In genomic region chr21:17793271-17793670, GRCh38 we compare ENCODE assay signal across 8 cellular contexts. TPM values are rescaled to one million over a fixed set of nuclear protein-coding genes. Genes with fewer than 3 reads are reported as not detected.
A peak's percentile ranks its signal among the peaks of the same experiment; 100 is the strongest.
DNase-seq lines count a peak whose midpoint lies in the region; ATAC-seq, FAIRE-seq and TF ChIP-seq lines count a peak whose summit lies in the region.

No MANE protein-coding gene starts in this region.

- no peak for TF ChIP-seq CTCF in sigmoid colon (IDR thresholded peaks at IDR 0.05)

- ATAC-seq in GM19035 (IDR thresholded peaks at IDR 0.05; ENCODE audit: unreplicated experiment): peak; percentile 28
- ATAC-seq in HG02884 (IDR thresholded peaks at IDR 0.05; ENCODE audit: unreplicated experiment): peak; percentile 1
- no peak for ATAC-seq in HG03097 (IDR thresholded peaks at IDR 0.05; ENCODE audit: low FRiP score, unreplicated experiment)

- no peaks in the 10 kb centered on the region for H3K9me3 ChIP-seq in sigmoid colon

- 74% methylated on average over 8 of the region's 8 CpGs for WGBS in sigmoid colon, 2 donors

- no peak for FAIRE-seq in HTR-8/SVneo (lab: Jason Lieb, UNC)

- no peak for TF ChIP-seq EP300 in sigmoid colon (IDR thresholded peaks at IDR 0.05)

- H3K27ac ChIP-seq in sigmoid colon (peak overlapping the region; percentile 31 to 67 (median 56)), substantia nigra (ENCODE audit: low read depth, low read length, poor library complexity, severe bottlenecking) (no peak overlapping the region)

- H3K4me3 ChIP-seq in sigmoid colon: peak overlapping the region in 3 of 4 donors; percentile 30 to 43 (median 40)

- peaks cover 54% of the 10 kb centered on the region for H3K36me3 Mint-ChIP-seq in activated naive CD8-positive, alpha-beta T cell treated with anti-CD3 and anti-CD28 coated beads for 36 hours

- H3K9me3 Mint-ChIP-seq in activated naive CD8-positive, alpha-beta T cell treated with anti-CD3 and anti-CD28 coated beads for 36 hours: no peaks in the 10 kb centered on the region

- intact Hi-C loops in sigmoid colon (cut with DNase I): loop anchor here (10.0 kb wide), 1 partner anchor 132 kb away; no protein-coding TSS in a partner anchor

- no peaks in the 10 kb centered on the region for H3K27me3 ChIP-seq in sigmoid colon

- H3K4me1 Mint-ChIP-seq in activated naive CD8-positive, alpha-beta T cell treated with anti-CD3 and anti-CD28 coated beads for 36 hours: peaks cover 63% of the 10 kb centered on the region

- peaks cover 0 to 20% (median 9%) of the 10 kb centered on the region in 4 donors for H3K4me1 ChIP-seq in sigmoid colon

- TF ChIP-seq POLR2A in sigmoid colon (IDR thresholded peaks at IDR 0.05): no peak

- peak overlapping the region; percentile 55 for H3K4me3 Mint-ChIP-seq in activated naive CD8-positive, alpha-beta T cell treated with anti-CD3 and anti-CD28 coated beads for 36 hours

- no peak for DNase-seq in activated naive CD8-positive, alpha-beta T cell treated with anti-CD3 and anti-CD28 coated beads for 36 hours
- no peak for DNase-seq in sigmoid colon
- no peak for DNase-seq in HTR-8/SVneo (ENCODE audit: insufficient read length, low spot score)
- DNase-seq in substantia nigra (lab: John Stamatoyannopoulos, UW): no peak
- DNase-seq in globus pallidus (ENCODE audit: low spot score): no peak

- peaks cover 0 to 10% (median 0%) of the 10 kb centered on the region in 4 donors for H3K36me3 ChIP-seq in sigmoid colon

- no peaks in the 10 kb centered on the region for H3K27me3 Mint-ChIP-seq in activated naive CD8-positive, alpha-beta T cell treated with anti-CD3 and anti-CD28 coated beads for 36 hours

- peak overlapping the region; percentile 66 for H3K27ac Mint-ChIP-seq in activated naive CD8-positive, alpha-beta T cell treated with anti-CD3 and anti-CD28 coated beads for 36 hours

RNA-seq across cellular contexts. Expression of gene C21orf91, which starts 25.9 kb away (rescaled TPM):
- total RNA-seq in activated naive CD8-positive, alpha-beta T cell treated with anti-CD3 and anti-CD28 coated beads for 36 hours: 10 to 100 TPM; 35.0 to 36.5 TPM
- 10 to 100 TPM in 2 of 4 donors, 1 to 10 TPM in 2; 6.4 to 12.8 (median 8.4) TPM for total RNA-seq in sigmoid colon
- 1 to 10 TPM; 2.4 to 3.8 (median 2.8) TPM for polyA plus RNA-seq in sigmoid colon
